9 cellular contexts compared by ENCODE assay signal in genomic region chr15:80856809-80857377, GRCh38.
A peak's percentile ranks its signal among the peaks of the same experiment; 100 is the strongest.
DNase-seq lines count a peak whose midpoint lies in the region; ATAC-seq and TF ChIP-seq lines count a peak whose summit lies in the region.
"Had no signal": no experiment of that assay in that cellular context is flagged by ENCODE, and none has a peak within 500 bp of the region (broad histone marks: within the 10 kb centered on the region; RNA-seq: fewer than 3 reads in every experiment).

No MANE protein-coding gene starts in this region.

- WGBS in thyroid gland, 2 donors, result 34 to 56% methylated on average over 6 to 8 of the region's 8 CpGs

- H3K27me3 ChIP-seq in RWPE2 (ENCODE audit: insufficient read depth, poor library complexity, severe bottlenecking), result no peaks in the 10 kb centered on the region
- no peaks in the 10 kb centered on the region for H3K27me3 ChIP-seq in iPS-15b (ENCODE audit: control insufficient read depth, insufficient read depth, low read length)
- H3K27me3 ChIP-seq in thyroid gland, result no peaks in the 10 kb centered on the region

- H3K36me3 ChIP-seq in RWPE2 (ENCODE audit: low read depth) (no peaks in the 10 kb centered on the region), iPS-15b (ENCODE audit: control insufficient read depth, insufficient read depth, low read length) (no peaks in the 10 kb centered on the region), thyroid gland (no peaks in the 10 kb centered on the region)

- intact Hi-C loops in thyroid gland (cut with DNase I), result no loop called here

- TF ChIP-seq CTCF in RWPE2 (IDR thresholded peaks at IDR 0.05; ENCODE audit: poor library complexity, severe bottlenecking) (peak; percentile 1), thyroid gland (IDR thresholded peaks at IDR 0.05) (no peak)

- peak overlapping the region; percentile 57 for H3K9ac ChIP-seq in iPS-15b (ENCODE audit: low read depth, low read length)

- ATAC-seq in RWPE2 (ENCODE audit: low read depth) (peak; percentile 15; the same call in 1 of the 3 replicates), GM18511 (IDR thresholded peaks at IDR 0.05; ENCODE audit: unreplicated experiment) (no peak), HG03520 (IDR thresholded peaks at IDR 0.05; ENCODE audit: unreplicated experiment) (no peak)
- ATAC-seq: activated T-helper 17 cell treated with anti-CD3 and anti-CD28 coated beads, Interleukin-2, amount 50 U/mL, for 72 hours had no signal

- DNase-seq in NCI-H2227 (lab: John Stamatoyannopoulos, UW; ENCODE audit: unreplicated experiment) (peak; percentile 13), NCI-H2227 treated with DMSO at 0.1 percent for 48 hours (lab: John Stamatoyannopoulos, UW) (no peak), RWPE2 (ENCODE audit: low spot score) (no peak), thyroid gland (peak; percentile 82 to 87), hepatic stellate cell (ENCODE audit: low spot score) (no peak)

- H3K4me3 ChIP-seq in RWPE2 (ENCODE audit: severe bottlenecking) (no peak overlapping the region), iPS-15b (ENCODE audit: low read depth, low read length) (no peak overlapping the region), thyroid gland (replicated peaks in 1 of 3) (no peak overlapping the region)

- no peak overlapping the region for H3K27ac ChIP-seq in RWPE2 (ENCODE audit: poor library complexity, severe bottlenecking)
- H3K27ac ChIP-seq in thyroid gland, result peak overlapping the region in 1 of 3 donors; percentile 56

- no peaks in the 10 kb centered on the region for H3K9me3 ChIP-seq in RWPE2 (ENCODE audit: severe bottlenecking)
- H3K9me3 ChIP-seq in iPS-15b (ENCODE audit: control insufficient read depth, insufficient read depth, low read length), result no peaks in the 10 kb centered on the region
- no peaks in the 10 kb centered on the region for H3K9me3 ChIP-seq in thyroid gland

- TF ChIP-seq POLR2A in thyroid gland (IDR thresholded peaks at IDR 0.05), result no peak

- H3K4me1 ChIP-seq in RWPE2 (ENCODE audit: insufficient read depth, poor library complexity, severe bottlenecking), result peaks cover 18% of the 10 kb centered on the region
- H3K4me1 ChIP-seq in iPS-15b (ENCODE audit: control insufficient read depth, insufficient read depth, low read length), result no peaks in the 10 kb centered on the region
- peaks cover 11 to 12% of the 10 kb centered on the region in 2 donors for H3K4me1 ChIP-seq in thyroid gland

Comparison
In these comparisons a context has a peak if more than half of its experiments do, and no peak if none do; other contexts are left out.
1. DNase-seq: peak in NCI-H2227 (single experiment) and thyroid gland (2 of 2); none in NCI-H2227 treated with DMSO at 0.1 percent for 48 hours (single experiment), RWPE2 (single experiment) and hepatic stellate cell (single experiment).